ENCODE assay signal across 1 cellular context in the genomic region with DNA sequence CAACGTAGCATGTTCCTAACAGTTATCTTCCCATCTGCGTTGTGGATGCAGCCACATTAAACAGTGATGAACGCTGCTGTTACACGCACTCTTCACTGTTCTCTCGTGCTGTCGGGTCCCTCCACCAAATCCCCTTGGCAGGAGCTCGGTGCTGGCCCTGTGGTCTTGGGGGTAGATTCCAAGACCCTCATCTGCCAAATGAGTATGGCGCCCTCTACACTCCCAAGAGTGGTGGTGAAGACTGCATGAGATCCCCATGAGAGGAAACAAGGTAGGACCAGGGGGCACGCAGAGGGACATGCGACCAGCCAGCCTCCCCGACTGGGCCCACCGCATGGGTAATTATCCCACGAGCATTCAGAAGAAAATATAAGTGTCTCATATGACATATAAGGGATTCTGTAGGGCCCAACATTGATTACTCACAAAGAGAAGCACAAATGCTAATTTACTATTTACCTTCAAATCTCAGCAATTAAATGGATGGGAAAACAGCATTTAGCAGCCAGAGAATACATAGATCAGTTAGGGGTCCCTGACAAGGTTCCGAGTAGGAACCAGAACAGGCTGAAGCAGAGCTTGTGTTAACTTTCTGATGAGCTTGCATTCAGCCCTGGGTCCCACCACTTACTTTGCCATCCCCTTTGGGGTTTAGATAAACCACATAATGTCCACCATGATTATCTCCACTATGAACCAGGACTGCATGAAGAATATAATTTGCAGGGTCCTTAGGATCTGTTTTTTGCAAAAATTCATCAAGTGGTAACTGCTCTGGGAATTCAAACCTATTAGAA.
TF ChIP-seq lines count a peak whose summit lies in the region.

No MANE protein-coding gene starts in this region.

TF ChIP-seq in A549, 52 proteins besides CTCF, POLR2A, EP300 and RAD21:
- TF ChIP-seq, protein P1, sequence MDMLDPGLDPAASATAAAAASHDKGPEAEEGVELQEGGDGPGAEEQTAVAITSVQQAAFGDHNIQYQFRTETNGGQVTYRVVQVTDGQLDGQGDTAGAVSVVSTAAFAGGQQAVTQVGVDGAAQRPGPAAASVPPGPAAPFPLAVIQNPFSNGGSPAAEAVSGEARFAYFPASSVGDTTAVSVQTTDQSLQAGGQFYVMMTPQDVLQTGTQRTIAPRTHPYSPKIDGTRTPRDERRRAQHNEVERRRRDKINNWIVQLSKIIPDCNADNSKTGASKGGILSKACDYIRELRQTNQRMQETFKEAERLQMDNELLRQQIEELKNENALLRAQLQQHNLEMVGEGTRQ (IDR thresholded peaks at IDR 0.05), result no peak
- TF ChIP-seq MAZ (IDR thresholded peaks at IDR 0.05; ENCODE audit: borderline replicate concordance, low read depth, low read length), result no peak
- TF ChIP-seq JUN (IDR thresholded peaks at IDR 0.05), result no peak
- TF ChIP-seq ZFP36 (IDR thresholded peaks at IDR 0.05; ENCODE audit: borderline replicate concordance, partially characterized antibody), result no peak
- no peak for TF ChIP-seq TP53 (CRISPR knock-in tag; IDR thresholded peaks at IDR 0.05)
- TF ChIP-seq GATA3 (IDR thresholded peaks at IDR 0.05; ENCODE audit: borderline replicate concordance), result no peak
- TF ChIP-seq KDM1A (IDR thresholded peaks at IDR 0.05; ENCODE audit: low read depth), result no peak
- no peak for TF ChIP-seq RARB (CRISPR knock-in tag; IDR thresholded peaks at IDR 0.05)
- no peak for TF ChIP-seq CBX2 (IDR thresholded peaks at IDR 0.05; ENCODE audit: borderline replicate concordance, low read depth)
